Comparison of ENCODE assay signal across 12 cellular contexts in the genomic region with DNA sequence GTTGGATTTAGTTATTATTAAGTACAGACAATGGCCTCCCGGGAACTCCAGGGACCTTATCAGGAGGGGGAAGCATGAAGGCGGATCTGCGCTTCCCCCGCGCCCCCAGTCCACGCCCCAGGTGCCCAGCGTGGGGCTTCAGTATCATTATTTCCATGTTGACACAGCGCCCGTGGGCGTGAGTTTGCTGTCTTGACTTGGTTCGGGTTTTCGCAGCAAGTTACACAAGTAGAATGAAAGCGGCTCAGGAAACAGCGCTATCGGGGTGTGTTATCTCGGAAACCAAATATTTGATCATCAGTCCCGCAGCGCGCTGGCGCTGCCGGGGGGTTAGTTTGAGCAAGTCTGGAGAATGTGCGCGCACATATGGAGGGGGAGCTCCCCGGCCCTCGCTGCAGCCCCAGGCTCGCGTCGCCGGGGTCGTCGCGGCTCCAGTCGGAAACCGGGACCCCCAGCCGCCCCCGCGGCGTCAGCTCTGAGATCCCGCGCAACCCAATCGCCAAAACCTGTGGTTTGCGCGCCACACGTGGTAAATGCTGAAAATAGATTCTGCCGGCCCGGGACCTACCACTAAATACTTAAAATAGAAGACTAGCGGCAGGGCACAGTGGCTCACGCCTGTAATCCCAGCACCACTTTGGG. TPM values are rescaled to one million over a fixed set of nuclear protein-coding genes. Genes with fewer than 3 reads are reported as not detected.
A peak's percentile ranks its signal among the peaks of the same experiment; 100 is the strongest.
DNase-seq lines count a peak whose midpoint lies in the region; ATAC-seq and TF ChIP-seq lines count a peak whose summit lies in the region.
"Had no signal": no experiment of that assay in that cellular context is flagged by ENCODE, and none has a peak within 500 bp of the region (broad histone marks: within the 10 kb centered on the region; RNA-seq: fewer than 3 reads in every experiment).

No MANE protein-coding gene starts in this region.

- no peaks in the 10 kb centered on the region for H3K36me3 Mint-ChIP-seq in MCF 10A (ENCODE audit: insufficient read depth, unreplicated experiment)
- H3K36me3 Mint-ChIP-seq in activated naive CD8-positive, alpha-beta T cell treated with anti-CD3 and anti-CD28 coated beads, Interleukin-2, amount 50 U/mL, for 24 hours (ENCODE audit: low read depth), result no peaks in the 10 kb centered on the region
- H3K36me3 Mint-ChIP-seq: CD4-positive, CD25-positive, alpha-beta regulatory T cell; naive B cell had no signal

- DNase-seq in breast epithelium (ENCODE audit: low spot score in 2 of 2), result no peak
- DNase-seq in MCF 10A (ENCODE audit: unreplicated experiment), result no peak
- DNase-seq in activated naive CD8-positive, alpha-beta T cell treated with anti-CD3 and anti-CD28 coated beads, Interleukin-2, amount 50 U/mL, for 24 hours, result peak; percentile 14
- no peak for DNase-seq in right lobe of liver
- peak in 1 of 2 donors; percentile 68 for DNase-seq in upper lobe of left lung
- no peak for DNase-seq in MG63
- no peak for DNase-seq in activated CD8-positive, alpha-beta memory T cell treated with anti-CD3 and anti-CD28 coated beads for 24 hours
- DNase-seq: CD4-positive, CD25-positive, alpha-beta regulatory T cell; central memory CD4-positive, alpha-beta T cell; naive B cell; NCI-H187 treated with DMSO at 0.1 percent for 48 hours had no signal

- H3K27me3 ChIP-seq in breast epithelium, result peaks cover 0 to 67% of the 10 kb centered on the region in 2 donors
- peaks cover 17 to 19% of the 10 kb centered on the region in 2 donors for H3K27me3 ChIP-seq in right lobe of liver
- H3K27me3 ChIP-seq in upper lobe of left lung, result peaks cover 0 to 28% (median 15%) of the 10 kb centered on the region in 4 donors
- no peaks in the 10 kb centered on the region for H3K27me3 ChIP-seq in MG63

- no TSS peak for BruUV-seq in MCF 10A (replicated peaks; lab: Mats Ljungman, UMichigan)

- no peak overlapping the region for H3K4me3 Mint-ChIP-seq in MCF 10A (ENCODE audit: unreplicated experiment)
- H3K4me3 Mint-ChIP-seq in activated naive CD8-positive, alpha-beta T cell treated with anti-CD3 and anti-CD28 coated beads, Interleukin-2, amount 50 U/mL, for 24 hours, result no peak overlapping the region
- H3K4me3 Mint-ChIP-seq: CD4-positive, CD25-positive, alpha-beta regulatory T cell; naive B cell had no signal

- H3K4me3 ChIP-seq in breast epithelium (peak overlapping the region; percentile 17 to 58 (median 56)), right lobe of liver (no peak overlapping the region), upper lobe of left lung (peak overlapping the region in 3 of 4 donors; percentile 18 to 35 (median 20)), MG63 (no peak overlapping the region; the same call in 1 of the 2 replicates)

- no peaks in the 10 kb centered on the region for H3K4me1 Mint-ChIP-seq in MCF 10A (ENCODE audit: insufficient read depth, unreplicated experiment)
- peaks cover 3% of the 10 kb centered on the region for H3K4me1 Mint-ChIP-seq in activated naive CD8-positive, alpha-beta T cell treated with anti-CD3 and anti-CD28 coated beads, Interleukin-2, amount 50 U/mL, for 24 hours

- POLR2A ChIA-PET in MCF 10A (lab: Yijun Ruan, JAX), result no interaction called here

- 4% methylated on average over 12 of the region's 48 CpGs for WGBS in right lobe of liver (ENCODE audit: insufficient coverage, low coverage, low lambda C conversion rate, missing lambda C conversion rate)
- WGBS in upper lobe of left lung, 2 donors, result 0 to 5% methylated on average over 12 to 38 of the region's 48 CpGs

- ATAC-seq in activated naive CD8-positive, alpha-beta T cell treated with anti-CD3 and anti-CD28 coated beads, Interleukin-2, amount 50 U/mL, for 24 hours, result no peak
- ATAC-seq in right lobe of liver, result peak; percentile 33 to 70 (median 51)
- ATAC-seq in upper lobe of left lung (ENCODE audit: low FRiP score in 2 of 2), result no peak
- ATAC-seq in activated CD4-positive, CD25-positive, alpha-beta regulatory T cell treated with anti-CD3 and anti-CD28 coated beads, Interleukin-2, amount 50 U/mL, for 24 hours, result no peak

- H3K9me3 Mint-ChIP-seq in MCF 10A (ENCODE audit: unreplicated experiment), result no peaks in the 10 kb centered on the region
- H3K9me3 Mint-ChIP-seq in activated naive CD8-positive, alpha-beta T cell treated with anti-CD3 and anti-CD28 coated beads, Interleukin-2, amount 50 U/mL, for 24 hours, result no peaks in the 10 kb centered on the region

- no peak for TF ChIP-seq POLR2A in breast epithelium (IDR thresholded peaks at IDR 0.05)
- no peak for TF ChIP-seq POLR2A in right lobe of liver (IDR thresholded peaks at IDR 0.05)
- TF ChIP-seq POLR2A in upper lobe of left lung (IDR thresholded peaks at IDR 0.05), result no peak

- H3K27ac ChIP-seq in breast epithelium (peak overlapping the region in 1 of 2 donors; percentile 8), right lobe of liver (no peak overlapping the region), upper lobe of left lung (no peak overlapping the region)

- intact Hi-C loops in breast epithelium (cut with DNase I; ENCODE audit: low total_unique reads), result no loop called here
- intact Hi-C loops in MCF 10A (cut with micrococcal nuclease), result no loop called here
- intact Hi-C loops in right lobe of liver (cut with DNase I), result no loop called here

- H3K4me1 ChIP-seq in breast epithelium (no peaks in the 10 kb centered on the region), right lobe of liver (peaks cover 0 to 10% (median 0%) of the 10 kb centered on the region in 4 donors), upper lobe of left lung (peaks cover 0 to 28% (median 10%) of the 10 kb centered on the region in 4 donors)

- CTCF ChIA-PET in MCF 10A (lab: Yijun Ruan, JAX), result interaction anchor here (0.7 to 3.4 kb wide), 2 partner anchors 68 to 352 kb away, joined by 3 to 10 read pairs; no protein-coding TSS in a partner anchor

- H3K27ac Mint-ChIP-seq in MCF 10A (ENCODE audit: low read depth, unreplicated experiment), result no peak overlapping the region
- no peak overlapping the region for H3K27ac Mint-ChIP-seq in activated naive CD8-positive, alpha-beta T cell treated with anti-CD3 and anti-CD28 coated beads, Interleukin-2, amount 50 U/mL, for 24 hours
- H3K27ac Mint-ChIP-seq: CD4-positive, CD25-positive, alpha-beta regulatory T cell had no signal

- H3K9me3 ChIP-seq in breast epithelium, result no peaks in the 10 kb centered on the region
- no peaks in the 10 kb centered on the region for H3K9me3 ChIP-seq in right lobe of liver
- H3K9me3 ChIP-seq in upper lobe of left lung, result no peaks in the 10 kb centered on the region
- no peaks in the 10 kb centered on the region for H3K9me3 ChIP-seq in MG63

- no peaks in the 10 kb centered on the region for H3K36me3 ChIP-seq in breast epithelium
- H3K36me3 ChIP-seq in right lobe of liver, result no peaks in the 10 kb centered on the region
- H3K36me3 ChIP-seq in upper lobe of left lung, result no peaks in the 10 kb centered on the region
- H3K36me3 ChIP-seq in MG63, result no peaks in the 10 kb centered on the region

- no peak for TF ChIP-seq EP300 in upper lobe of left lung (IDR thresholded peaks at IDR 0.05)

- TF ChIP-seq CTCF in breast epithelium (IDR thresholded peaks at IDR 0.05), result no peak
- no peak for TF ChIP-seq CTCF in MCF 10A (IDR thresholded peaks at IDR 0.05; ENCODE audit: unreplicated experiment)
- no peak for TF ChIP-seq CTCF in right lobe of liver (IDR thresholded peaks at IDR 0.05)
- TF ChIP-seq CTCF in upper lobe of left lung (IDR thresholded peaks at IDR 0.05), result no peak

- H3K27me3 Mint-ChIP-seq in MCF 10A (ENCODE audit: insufficient read depth, unreplicated experiment), result peaks cover 48% of the 10 kb centered on the region
- H3K27me3 Mint-ChIP-seq in activated naive CD8-positive, alpha-beta T cell treated with anti-CD3 and anti-CD28 coated beads, Interleukin-2, amount 50 U/mL, for 24 hours, result peaks cover 79% of the 10 kb centered on the region

RNA-seq across cellular contexts. Expression of gene BMP7, which starts 2.2 kb away (rescaled TPM):
- total RNA-seq in breast epithelium (1 to 10 TPM; 1.6 to 3.8 (median 1.8) TPM), MCF 10A (2022) (not detected in 2 replicates), right lobe of liver (not detected), upper lobe of left lung (1 to 10 TPM in 4 of 6 donors, under 1 TPM in 1, not detected in 1; 0.30 to 4.0 (median 2.6) TPM)
- total RNA-seq in MG63 (2014; rRNA removed; shearing (Covaris generic); ENCODE audit: low replicate concordance), result 4.8 and 10.7 TPM in 2 replicates
- total RNA-seq: CD4-positive, CD25-positive, alpha-beta regulatory T cell had no signal

Comparison
In these comparisons a context has a peak if more than half of its experiments do, and no peak if none do; other contexts are left out.
1. H3K4me3 ChIP-seq: peak in breast epithelium (3 of 3) and upper lobe of left lung (3 of 4); none in right lobe of liver (0 of 3) and MG63 (single experiment).
2. ATAC-seq: peak in right lobe of liver (4 of 4); none in activated naive CD8-positive, alpha-beta T cell treated with anti-CD3 and anti-CD28 coated beads, Interleukin-2, amount 50 U/mL, for 24 hours (single experiment), upper lobe of left lung (0 of 2) and activated CD4-positive, CD25-positive, alpha-beta regulatory T cell treated with anti-CD3 and anti-CD28 coated beads, Interleukin-2, amount 50 U/mL, for 24 hours (0 of 2).